ENCODE assay signal across 18 cellular contexts in genomic region chr1:234638832-234639799, GRCh38. TPM values are rescaled to one million over a fixed set of nuclear protein-coding genes. Genes with fewer than 3 reads are reported as not detected.
A peak's percentile ranks its signal among the peaks of the same experiment; 100 is the strongest.
DNase-seq lines count a peak whose midpoint lies in the region; ATAC-seq, FAIRE-seq and TF ChIP-seq lines count a peak whose summit lies in the region.
"Had no signal": no experiment of that assay in that cellular context is flagged by ENCODE, and none has a peak within 500 bp of the region (broad histone marks: within the 10 kb centered on the region; RNA-seq: fewer than 3 reads in every experiment).

No MANE protein-coding gene starts in this region.

- no peaks in the 10 kb centered on the region for H3K4me1 Mint-ChIP-seq in activated CD4-positive, alpha-beta T cell treated with anti-CD3 and anti-CD28 coated beads for 36 hours
- H3K4me1 Mint-ChIP-seq: central memory CD8-positive, alpha-beta T cell had no signal

- peaks cover 52% of the 10 kb centered on the region for H3K4me1 ChIP-seq in A549
- H3K4me1 ChIP-seq in sigmoid colon, result no peaks in the 10 kb centered on the region
- H3K4me1 ChIP-seq: prostate gland had no signal

- 0% methylated on average over 4 of the region's 4 CpGs for WGBS in A549 (ENCODE audit: missing lambda C conversion rate)
- 24 to 73% methylated on average over 4 of the region's 4 CpGs for WGBS in sigmoid colon, 2 donors

- CTCF ChIA-PET in A549 (lab: Yijun Ruan, JAX), result no interaction called here
- CTCF ChIA-PET in activated CD4-positive, alpha-beta T cell treated with anti-CD3 and anti-CD28 coated beads for 36 hours (lab: Charles Lee), result interaction anchor here (0.6 kb wide), 1 partner anchor 53 kb away, joined by 3 read pairs; no protein-coding TSS in a partner anchor

- TF ChIP-seq EP300 in A549 (IDR thresholded peaks at IDR 0.05), result no peak
- no peak for TF ChIP-seq EP300 in sigmoid colon (IDR thresholded peaks at IDR 0.05)

- DNase-seq in A549 (ENCODE audit: low read depth in 1 of 2, low spot score in 1 of 2), result peak; percentile 60 to 87
- peak; percentile 50 for DNase-seq in HuH-7 (ENCODE audit: low spot score)
- DNase-seq in RPMI7951 (ENCODE audit: low read depth), result peak; percentile 72
- peak in 1 of 2 donors; percentile 44 for DNase-seq in left colon
- DNase-seq in stimulated activated naive CD4-positive, alpha-beta T cell (lab: John Stamatoyannopoulos, UW), result no peak
- no peak for DNase-seq in sigmoid colon
- DNase-seq in GM13977 (ENCODE audit: low spot score), result no peak
- DNase-seq in activated CD4-positive, alpha-beta T cell treated with anti-CD3 and anti-CD28 coated beads for 36 hours, result no peak
- DNase-seq: activated CD8-positive, alpha-beta memory T cell treated with anti-CD3 and anti-CD28 coated beads for 24 hours; activated naive CD4-positive, alpha-beta T cell treated with anti-CD3 and anti-CD28 coated beads, Interleukin-2, amount 10 ng/mL, durations not matched to agents 7 days and 5 days; GM23248; midbrain; MM.1S; SIG-M5; stimulated activated CD4-positive, alpha-beta T cell treated with anti-CD3 and anti-CD28 coated beads, Interleukin-2, amount 100 ng/mL, for 48 hours had no signal

- POLR2A ChIA-PET in A549 (lab: Yijun Ruan, JAX), result no interaction called here
- POLR2A ChIA-PET in activated CD4-positive, alpha-beta T cell treated with anti-CD3 and anti-CD28 coated beads for 36 hours (lab: Charles Lee), result no interaction called here

- no peaks in the 10 kb centered on the region for H3K27me3 Mint-ChIP-seq in activated CD4-positive, alpha-beta T cell treated with anti-CD3 and anti-CD28 coated beads for 36 hours
- H3K27me3 Mint-ChIP-seq: central memory CD8-positive, alpha-beta T cell had no signal

- in situ Hi-C loops in GM13977 (cut with MboI; ENCODE audit: low pct_unique_long_range_greater_than_20kb, low sequenced_read_pairs, unreplicated experiment), result no loop called here

- no peaks in the 10 kb centered on the region for H3K36me3 ChIP-seq in sigmoid colon
- H3K36me3 ChIP-seq: prostate gland had no signal

- H3K27ac ChIP-seq in A549 (peak overlapping the region; percentile 76 to 85), sigmoid colon (no peak overlapping the region)
- H3K27ac ChIP-seq: GM23248, prostate gland had no signal

- no peak overlapping the region for H3K4me3 Mint-ChIP-seq in activated CD4-positive, alpha-beta T cell treated with anti-CD3 and anti-CD28 coated beads for 36 hours
- H3K4me3 Mint-ChIP-seq: activated naive CD4-positive, alpha-beta T cell treated with anti-CD3 and anti-CD28 coated beads, Interleukin-2, amount 10 ng/mL, durations not matched to agents 7 days and 5 days; central memory CD8-positive, alpha-beta T cell had no signal

- no peak overlapping the region for H3K4me3 ChIP-seq in A549
- H3K4me3 ChIP-seq in sigmoid colon, result no peak overlapping the region
- H3K4me3 ChIP-seq: GM23248, prostate gland had no signal

- no peak overlapping the region for H3K27ac Mint-ChIP-seq in activated CD4-positive, alpha-beta T cell treated with anti-CD3 and anti-CD28 coated beads for 36 hours
- H3K27ac Mint-ChIP-seq: activated naive CD4-positive, alpha-beta T cell treated with anti-CD3 and anti-CD28 coated beads, Interleukin-2, amount 10 ng/mL, durations not matched to agents 7 days and 5 days had no signal

- TF ChIP-seq RAD21 in A549 (conservative IDR thresholded peaks at IDR 0.05 in 1 of 2, IDR thresholded peaks at IDR 0.05 in 1 of 2), result peak in 1 of 2 experiments; percentile 2; a peak in 2 of 5 replicates

- no peak for TF ChIP-seq POLR2A in A549 (IDR thresholded peaks at IDR 0.05; ENCODE audit: low read length)
- TF ChIP-seq POLR2A in sigmoid colon (IDR thresholded peaks at IDR 0.05), result no peak

- H3K27me3 ChIP-seq in sigmoid colon, result no peaks in the 10 kb centered on the region

- peak; percentile 92 to 94 for ATAC-seq in A549
- ATAC-seq in left colon, result peak; percentile 72
- no peak for ATAC-seq in activated CD4-positive, alpha-beta T cell treated with anti-CD3 and anti-CD28 coated beads for 36 hours

- H3K9me3 ChIP-seq in A549 (peaks cover 4% of the 10 kb centered on the region; the same call in 1 of the 3 replicates), sigmoid colon (no peaks in the 10 kb centered on the region)
- H3K9me3 ChIP-seq: prostate gland had no signal

- FAIRE-seq in A549 (lab: Jason Lieb, UNC), result peak; percentile 63
- FAIRE-seq: urothelium cell line had no signal

- intact Hi-C loops in left colon (cut with DNase I, micrococcal nuclease), result no loop called here
- intact Hi-C loops in sigmoid colon (cut with DNase I), result no loop called here
- intact Hi-C loops in activated CD4-positive, alpha-beta T cell treated with anti-CD3 and anti-CD28 coated beads for 36 hours (cut with DNase I, micrococcal nuclease), result no loop called here

- peak overlapping the region; percentile 82 for H3K4me2 ChIP-seq in A549

- TF ChIP-seq CTCF in A549 (IDR thresholded peaks at IDR 0.05) (no peak), sigmoid colon (IDR thresholded peaks at IDR 0.05) (no peak), GM13977 (IDR thresholded peaks at IDR 0.05; ENCODE audit: extremely low read depth, insufficient read depth, missing control alignments) (no peak)

- no peaks in the 10 kb centered on the region for H3K36me3 Mint-ChIP-seq in activated CD4-positive, alpha-beta T cell treated with anti-CD3 and anti-CD28 coated beads for 36 hours (ENCODE audit: low read depth)
- H3K36me3 Mint-ChIP-seq: activated naive CD4-positive, alpha-beta T cell treated with anti-CD3 and anti-CD28 coated beads, Interleukin-2, amount 10 ng/mL, durations not matched to agents 7 days and 5 days had no signal

- H3K9me3 Mint-ChIP-seq in activated CD4-positive, alpha-beta T cell treated with anti-CD3 and anti-CD28 coated beads for 36 hours (ENCODE audit: low read depth), result no peaks in the 10 kb centered on the region
- H3K9me3 Mint-ChIP-seq: activated naive CD4-positive, alpha-beta T cell treated with anti-CD3 and anti-CD28 coated beads, Interleukin-2, amount 10 ng/mL, durations not matched to agents 7 days and 5 days; central memory CD8-positive, alpha-beta T cell had no signal

TF ChIP-seq in A549, 52 proteins besides CTCF, POLR2A, EP300 and RAD21:
- TF ChIP-seq MAX (IDR thresholded peaks at IDR 0.05) (peak; percentile 44; the same call in 1 of the 2 replicates), SMC3 (IDR thresholded peaks at IDR 0.05) (peak; percentile 30; the same call in 1 of the 3 replicates), HOXB5 (CRISPR knock-in tag; IDR thresholded peaks at IDR 0.05) (0 out of 2 replicates have a peak, but pooled peaks have one; percentile 45), CBX2 (IDR thresholded peaks at IDR 0.05; ENCODE audit: borderline replicate concordance, low read depth) (no peak), RFX5 (IDR thresholded peaks at IDR 0.05) (peak; percentile 85), FOSL2 (IDR thresholded peaks at IDR 0.05) (peak; percentile 40; the same call in 1 of the 2 replicates), FOSL2 (CRISPR knock-in tag; IDR thresholded peaks at IDR 0.05) (peak; percentile 79), NFE2L2 (conservative IDR thresholded peaks at IDR 0.05; ENCODE audit: low read length) (no peak), MYC (IDR thresholded peaks at IDR 0.05; ENCODE audit: borderline replicate concordance, low read length) (no peak), JUN (IDR thresholded peaks at IDR 0.05) (peak; percentile 52 to 67; a peak in 3 of 5 replicates), FOSB (CRISPR knock-in tag; IDR thresholded peaks at IDR 0.05) (no peak), HES2 (IDR thresholded peaks at IDR 0.05) (no peak), JUNB (IDR thresholded peaks at IDR 0.05) (peak; percentile 49), GATA3 (IDR thresholded peaks at IDR 0.05; ENCODE audit: borderline replicate concordance) (peak; percentile 67)

RNA-seq across cellular contexts. Expression of gene IRF2BP2, which starts 29.1 kb away (rescaled TPM):
- polyA plus RNA-seq in A549 (2011; rRNA removed), result 38.2 and 53.5 TPM in 2 replicates
- 79.4 and 99.0 TPM in 2 replicates for polyA plus RNA-seq in A549 (2012; cell fraction: cytosol; rRNA removed)
- 131 and 168 TPM in 2 replicates for polyA plus RNA-seq in A549 (2012; cell fraction: nucleus; rRNA removed)
- 42.7 to 53.5 TPM (median 53.0 TPM) in 3 replicates for polyA plus RNA-seq in A549 (2017; fragmentation: RNase III; extraction: RNeasy Plus Mini Kit Qiagen cat#74134 plus additional on column Dnase treatment)
- 76.2 and 82.0 TPM in 2 replicates for polyA minus RNA-seq in A549 (2011; rRNA and poly(A)+ RNA removed)
- total RNA-seq in RPMI7951 (2014; rRNA removed; shearing (Covaris generic)), result 41.6 and 47.7 TPM in 2 replicates
- 100 to 1,000 TPM; 176 TPM for total RNA-seq in left colon
- total RNA-seq in sigmoid colon, result 10 to 100 TPM; 43.8 to 80.9 (median 55.5) TPM
- polyA plus RNA-seq in sigmoid colon, result 10 to 100 TPM; 39.1 to 86.9 (median 66.1) TPM
- 100 to 1,000 TPM; 132 to 200 TPM for total RNA-seq in activated CD4-positive, alpha-beta T cell treated with anti-CD3 and anti-CD28 coated beads for 36 hours

Comparison
In these comparisons a context has a peak if more than half of its experiments do, and no peak if none do; other contexts are left out.
1. DNase-seq: peak in A549 (2 of 2), HuH-7 (single experiment) and RPMI7951 (single experiment); none in stimulated activated naive CD4-positive, alpha-beta T cell (0 of 6), sigmoid colon (single experiment), GM13977 (single experiment) and activated CD4-positive, alpha-beta T cell treated with anti-CD3 and anti-CD28 coated beads for 36 hours (single experiment).
2. H3K27ac ChIP-seq: peak in A549 (2 of 2); none in sigmoid colon (0 of 4).